23 cellular contexts compared by ENCODE assay signal in genomic region chr10:121665809-121666208, GRCh38.
A peak's percentile ranks its signal among the peaks of the same experiment; 100 is the strongest.
DNase-seq lines count a peak whose midpoint lies in the region; ATAC-seq, FAIRE-seq and TF ChIP-seq lines count a peak whose summit lies in the region.
"Had no signal": no experiment of that assay in that cellular context is flagged by ENCODE, and none has a peak within 500 bp of the region (broad histone marks: within the 10 kb centered on the region; RNA-seq: fewer than 3 reads in every experiment).

No MANE protein-coding gene starts in this region.

- POLR2A ChIA-PET in MCF 10A (lab: Yijun Ruan, JAX) (no interaction called here), HepG2 (lab: Yijun Ruan, JAX) (no interaction called here)
- POLR2A ChIA-PET in CD4-positive, alpha-beta memory T cell (lab: Charles Lee; ENCODE audit: partially characterized antibody), result no interaction called here

- FAIRE-seq in HepG2 (lab: Jason Lieb, UNC), result no peak
- FAIRE-seq: A549, D721Med, G401.6, GM12891, GM19239 had no signal

- no peaks in the 10 kb centered on the region for H3K79me2 ChIP-seq in mammary epithelial cell (ENCODE audit: insufficient read depth, low read length)
- no peaks in the 10 kb centered on the region for H3K79me2 ChIP-seq in HepG2 (ENCODE audit: insufficient read depth, low read length)
- H3K79me2 ChIP-seq in neural progenitor cell (ENCODE audit: low read depth), result no peaks in the 10 kb centered on the region

- H3K4me3 ChIP-seq in mammary epithelial cell (replicated peaks in 1 of 3; ENCODE audit: insufficient read depth in 1 of 3, low read depth in 2 of 3, low read length in 3 of 3) (no peak overlapping the region), liver (ENCODE audit: low read depth in 1 of 3, low read length in 3 of 3) (no peak overlapping the region), HepG2 (replicated peaks in 1 of 3; ENCODE audit: insufficient read depth in 1 of 3, low read depth in 2 of 3, low read length in 3 of 3) (no peak overlapping the region), neural progenitor cell (no peak overlapping the region), esophagus muscularis mucosa (no peak overlapping the region)
- no peak overlapping the region for H3K4me3 ChIP-seq in CD4-positive, alpha-beta memory T cell (ENCODE audit: low read length in 2 of 2)
- H3K4me3 ChIP-seq: A549 had no signal

- no peak overlapping the region for H2AFZ ChIP-seq in mammary epithelial cell (ENCODE audit: low read depth, low read length)
- no peak overlapping the region for H2AFZ ChIP-seq in HepG2 (ENCODE audit: low read length)
- H2AFZ ChIP-seq in neural progenitor cell (replicated peaks), result no peak overlapping the region

- H3K27ac Mint-ChIP-seq in MCF 10A (ENCODE audit: low read depth, unreplicated experiment) (no peak overlapping the region), neural progenitor cell (no peak overlapping the region)
- no peak overlapping the region for H3K27ac Mint-ChIP-seq in CD4-positive, alpha-beta memory T cell
- H3K27ac Mint-ChIP-seq: B cell; CD14-positive monocyte; CD4-positive, CD25-positive, alpha-beta regulatory T cell; CD8-positive, alpha-beta T cell had no signal

- H3K9ac ChIP-seq in mammary epithelial cell (ENCODE audit: insufficient read depth, low read length) (no peak overlapping the region), liver (ENCODE audit: low read depth in 1 of 2, low read length in 2 of 2) (no peak overlapping the region), HepG2 (ENCODE audit: insufficient read depth, low read depth, low read length) (no peak overlapping the region), neural progenitor cell (no peak overlapping the region)

- CTCF ChIA-PET in MCF 10A (lab: Yijun Ruan, JAX) (no interaction called here), mammary epithelial cell (lab: Charles Lee; ENCODE audit: low non-redundant PET) (no interaction called here), HepG2 (lab: Yijun Ruan, JAX; ENCODE audit: low intra/inter-chr PET ratio, low total read pairs) (no interaction called here)
- CTCF ChIA-PET in CD4-positive, alpha-beta memory T cell (lab: Charles Lee; ENCODE audit: partially characterized antibody), result no interaction called here

- dilution Hi-C loops in mammary epithelial cell (cut with HindIII; ENCODE audit: low sequenced_read_pairs), result no loop called here

- no peak for TF ChIP-seq CTCF in MCF 10A (IDR thresholded peaks at IDR 0.05; ENCODE audit: unreplicated experiment)
- TF ChIP-seq CTCF in mammary epithelial cell (conservative IDR thresholded peaks at IDR 0.05 in 1 of 2, IDR thresholded peaks at IDR 0.05 in 1 of 2; ENCODE audit: extremely low read depth in 1 of 2, insufficient read depth in 1 of 2, low read depth in 1 of 2, low read length in 2 of 2), result no peak
- no peak for TF ChIP-seq CTCF in liver (IDR thresholded peaks at IDR 0.05; ENCODE audit: low read depth, low read length, missing input control)
- no peak for TF ChIP-seq CTCF in HepG2 (CRISPR knock-in tag; IDR thresholded peaks at IDR 0.05)
- no peak for TF ChIP-seq CTCF in neural progenitor cell (IDR thresholded peaks at IDR 0.05)
- no peak for TF ChIP-seq CTCF in esophagus muscularis mucosa (IDR thresholded peaks at IDR 0.05)

- whole genome bisulfite sequencing in mammary epithelial cell (ENCODE audit: low coverage, missing lambda C conversion rate), result 79% methylated on average over 3 of the region's 3 CpGs
- 75% methylated on average over 3 of the region's 3 CpGs for WGBS in liver
- 15% methylated on average over 3 of the region's 3 CpGs for WGBS in HepG2 (ENCODE audit: low lambda C conversion rate)
- 79% methylated on average over 3 of the region's 3 CpGs for WGBS in esophagus muscularis mucosa

- no peaks in the 10 kb centered on the region for H3K27me3 Mint-ChIP-seq in MCF 10A (ENCODE audit: insufficient read depth, unreplicated experiment)
- H3K27me3 Mint-ChIP-seq in neural progenitor cell (ENCODE audit: insufficient read depth, low read depth), result peaks cover 23% of the 10 kb centered on the region
- H3K27me3 Mint-ChIP-seq in CD4-positive, alpha-beta memory T cell, result peaks cover 0 to 5% of the 10 kb centered on the region in 2 donors
- H3K27me3 Mint-ChIP-seq: CD4-positive, CD25-positive, alpha-beta regulatory T cell had no signal

- BruUV-seq in MCF 10A (replicated peaks; lab: Mats Ljungman, UMichigan) (no TSS peak), mammary epithelial cell (replicated peaks; lab: Mats Ljungman, UMichigan) (no TSS peak), HepG2 (replicated peaks; lab: Mats Ljungman, UMichigan) (no TSS peak)

- H3K36me3 Mint-ChIP-seq in MCF 10A (ENCODE audit: insufficient read depth, unreplicated experiment) (no peaks in the 10 kb centered on the region), neural progenitor cell (peaks cover 4% of the 10 kb centered on the region)
- no peaks in the 10 kb centered on the region for H3K36me3 Mint-ChIP-seq in CD4-positive, alpha-beta memory T cell
- H3K36me3 Mint-ChIP-seq: CD14-positive monocyte; CD4-positive, CD25-positive, alpha-beta regulatory T cell; CD8-positive, alpha-beta T cell had no signal

- no peaks in the 10 kb centered on the region for H4K20me1 ChIP-seq in mammary epithelial cell (ENCODE audit: insufficient read depth, low read length)
- no peaks in the 10 kb centered on the region for H4K20me1 ChIP-seq in HepG2 (ENCODE audit: insufficient read depth, low read length)
- no peaks in the 10 kb centered on the region for H4K20me1 ChIP-seq in neural progenitor cell (ENCODE audit: low read depth)

- H3K9me3 ChIP-seq in mammary epithelial cell (replicated peaks; ENCODE audit: insufficient read depth, low read length), result no peaks in the 10 kb centered on the region
- H3K9me3 ChIP-seq in liver (ENCODE audit: control insufficient read depth in 4 of 4, low read length in 3 of 4), result peaks cover 0 to 2% (median 0%) of the 10 kb centered on the region in 4 donors
- no peaks in the 10 kb centered on the region for H3K9me3 ChIP-seq in HepG2 (ENCODE audit: low read length)
- no peaks in the 10 kb centered on the region for H3K9me3 ChIP-seq in neural progenitor cell (ENCODE audit: low read depth)
- no peaks in the 10 kb centered on the region for H3K9me3 ChIP-seq in esophagus muscularis mucosa
- H3K9me3 ChIP-seq in CD4-positive, alpha-beta memory T cell (ENCODE audit: control insufficient read depth in 1 of 2, low read length in 2 of 2), result no peaks in the 10 kb centered on the region
- H3K9me3 ChIP-seq: A549, Caco-2 had no signal

- H3K9me3 Mint-ChIP-seq in MCF 10A (ENCODE audit: unreplicated experiment) (no peaks in the 10 kb centered on the region), neural progenitor cell (peaks cover 10% of the 10 kb centered on the region)
- H3K9me3 Mint-ChIP-seq in CD4-positive, alpha-beta memory T cell, result peaks cover 0 to 12% (median 5%) of the 10 kb centered on the region in 8 donors

- H3K4me2 ChIP-seq in mammary epithelial cell (ENCODE audit: insufficient read depth, low read depth, low read length) (no peak overlapping the region), HepG2 (ENCODE audit: low read depth, low read length) (no peak overlapping the region), neural progenitor cell (no peak overlapping the region)
- H3K4me2 ChIP-seq: A549 had no signal

- intact Hi-C loops in MCF 10A (cut with micrococcal nuclease), result no loop called here
- intact Hi-C loops in mammary epithelial cell (cut with micrococcal nuclease), result no loop called here
- intact Hi-C loops in HepG2 (cut with micrococcal nuclease; ENCODE audit: unreplicated experiment), result no loop called here
- intact Hi-C loops in esophagus muscularis mucosa (cut with DNase I), result no loop called here
- intact Hi-C loops in CD4-positive, alpha-beta memory T cell (cut with micrococcal nuclease), result no loop called here

- no peak for TF ChIP-seq EP300 in HepG2 (IDR thresholded peaks at IDR 0.05; ENCODE audit: low read depth in 2 of 2, low read length in 2 of 2)
- no peak for TF ChIP-seq EP300 in HepG2 (CRISPR knock-in tag; IDR thresholded peaks at IDR 0.05; ENCODE audit: borderline replicate concordance)
- no peak for TF ChIP-seq EP300 in esophagus muscularis mucosa (IDR thresholded peaks at IDR 0.05)

- H3K27me3 ChIP-seq in mammary epithelial cell (ENCODE audit: insufficient read depth, low read length) (no peaks in the 10 kb centered on the region), liver (ENCODE audit: control insufficient read depth in 4 of 4, insufficient read depth in 4 of 4, low read length in 3 of 4) (no peaks in the 10 kb centered on the region), HepG2 (ENCODE audit: control insufficient read depth in 1 of 2, insufficient read depth in 2 of 2, low read length in 2 of 2) (no peaks in the 10 kb centered on the region; a peak in 2 of 5 replicates), neural progenitor cell (no peaks in the 10 kb centered on the region), esophagus muscularis mucosa (no peaks in the 10 kb centered on the region)
- no peaks in the 10 kb centered on the region for H3K27me3 ChIP-seq in CD4-positive, alpha-beta memory T cell (ENCODE audit: insufficient read depth, low read length)

- peak in 1 of 2 donors; percentile 5 for TF ChIP-seq RAD21 in liver (IDR thresholded peaks at IDR 0.05)
- no peak for TF ChIP-seq RAD21 in HepG2 (CRISPR knock-in tag; IDR thresholded peaks at IDR 0.05)

- H3K4me3 Mint-ChIP-seq in MCF 10A (ENCODE audit: unreplicated experiment) (no peak overlapping the region), neural progenitor cell (peak overlapping the region; percentile 5)
- H3K4me3 Mint-ChIP-seq in CD4-positive, alpha-beta memory T cell, result no peak overlapping the region
- H3K4me3 Mint-ChIP-seq: B cell; CD14-positive monocyte; CD4-positive, CD25-positive, alpha-beta regulatory T cell; CD8-positive, alpha-beta T cell had no signal

- in situ Hi-C loops in mammary epithelial cell (cut with MboI; ENCODE audit: low sequenced_read_pairs in 2 of 2) (no loop called here), HepG2 (cut with HindIII; ENCODE audit: extremely low pct_ligation_motif_present, low pct_unique_long_range_greater_than_20kb) (no loop called here)

- no peak for ATAC-seq in HepG2
- ATAC-seq: A549; CD8-positive, alpha-beta T cell had no signal

- TF ChIP-seq POLR2A in HepG2 (IDR thresholded peaks at IDR 0.05; ENCODE audit: insufficient read depth in 1 of 2, low read depth in 2 of 2, low read length in 2 of 2) (no peak), esophagus muscularis mucosa (IDR thresholded peaks at IDR 0.05; ENCODE audit: low read depth) (no peak)

- no peaks in the 10 kb centered on the region for H3K4me1 ChIP-seq in mammary epithelial cell (ENCODE audit: insufficient read depth, low read length)
- H3K4me1 ChIP-seq in liver (ENCODE audit: control insufficient read depth in 4 of 4, insufficient read depth in 4 of 4, low read length in 3 of 4), result peaks cover 0 to 6% (median 0%) of the 10 kb centered on the region in 4 donors
- H3K4me1 ChIP-seq in HepG2 (ENCODE audit: insufficient read depth, low read length), result no peaks in the 10 kb centered on the region
- H3K4me1 ChIP-seq in neural progenitor cell, result peaks cover 22% of the 10 kb centered on the region
- H3K4me1 ChIP-seq in esophagus muscularis mucosa, result peaks cover 16 to 44% (median 30%) of the 10 kb centered on the region in 4 donors
- H3K4me1 ChIP-seq in CD4-positive, alpha-beta memory T cell (ENCODE audit: insufficient read depth, low read length), result no peaks in the 10 kb centered on the region
- H3K4me1 ChIP-seq: A549, Caco-2 had no signal

- DNase-seq in MCF 10A (ENCODE audit: unreplicated experiment), result peak; percentile 36
- DNase-seq in mammary epithelial cell, result no peak
- DNase-seq in HepG2 (ENCODE audit: low spot score), result no peak
- DNase-seq in neural progenitor cell (ENCODE audit: low spot score), result no peak
- DNase-seq in esophagus muscularis mucosa (ENCODE audit: extremely low spot score), result no peak
- DNase-seq in CD4-positive, alpha-beta memory T cell, result no peak
- DNase-seq: AML-193; C1 segment of cervical spinal cord; Caco-2; Calu3; CD4-positive, CD25-positive, alpha-beta regulatory T cell; CD8-positive, alpha-beta T cell; DMS79 treated with DMSO at 0.1 percent for 48 hours; GF-D8 had no signal

- H3K36me3 ChIP-seq in mammary epithelial cell (ENCODE audit: insufficient read depth, low read length), result no peaks in the 10 kb centered on the region
- no peaks in the 10 kb centered on the region for H3K36me3 ChIP-seq in liver (ENCODE audit: control insufficient read depth in 4 of 4, insufficient read depth in 3 of 4, low read depth in 1 of 4, low read length in 3 of 4)
- H3K36me3 ChIP-seq in HepG2 (replicated peaks in 1 of 2; ENCODE audit: control insufficient read depth in 1 of 2, insufficient read depth in 2 of 2, low read length in 2 of 2), result no peaks in the 10 kb centered on the region
- H3K36me3 ChIP-seq in neural progenitor cell, result no peaks in the 10 kb centered on the region
- H3K36me3 ChIP-seq in esophagus muscularis mucosa, result no peaks in the 10 kb centered on the region
- no peaks in the 10 kb centered on the region for H3K36me3 ChIP-seq in CD4-positive, alpha-beta memory T cell (ENCODE audit: insufficient read depth, low read length)

- H3K27ac ChIP-seq in mammary epithelial cell (ENCODE audit: insufficient read depth, low read depth, low read length) (no peak overlapping the region), liver (ENCODE audit: low read depth in 1 of 2, low read length in 2 of 2) (no peak overlapping the region), HepG2 (ENCODE audit: extremely low read length, insufficient read depth, low read length) (no peak overlapping the region), neural progenitor cell (no peak overlapping the region), esophagus muscularis mucosa (replicated peaks in 1 of 4) (peak overlapping the region in 1 of 4 donors; percentile 54)
- H3K27ac ChIP-seq in CD4-positive, alpha-beta memory T cell (ENCODE audit: low read depth, low read length), result no peak overlapping the region
- H3K27ac ChIP-seq: 22Rv1, A549 had no signal

- H3K4me1 Mint-ChIP-seq in MCF 10A (ENCODE audit: insufficient read depth, unreplicated experiment) (peaks cover 13% of the 10 kb centered on the region), neural progenitor cell (peaks cover 36% of the 10 kb centered on the region)
- H3K4me1 Mint-ChIP-seq in CD4-positive, alpha-beta memory T cell, result no peaks in the 10 kb centered on the region
- H3K4me1 Mint-ChIP-seq: B cell; CD14-positive monocyte; CD4-positive, CD25-positive, alpha-beta regulatory T cell had no signal

- H3F3A ChIP-seq in neural progenitor cell (ENCODE audit: low read depth), result peaks cover 6% of the 10 kb centered on the region
